8 cellular contexts compared by ENCODE assay signal in genomic region chr1:247007511-247008405, GRCh38. TPM values are rescaled to one million over a fixed set of nuclear protein-coding genes. Genes with fewer than 3 reads are reported as not detected.
DNase-seq lines count a peak whose midpoint lies in the region; ATAC-seq and TF ChIP-seq lines count a peak whose summit lies in the region.

Gene ZNF695 (minus strand): TSS chr1:247008057. CDS start chr1:247007908, 149 bp downstream.

- peak within 1 kb of the TSS; percentile 86 for H3K4me2 ChIP-seq in osteoblast (ENCODE audit: insufficient read depth, low read length)

- peak within 1 kb of the TSS; percentile 83 for H3K4me3 Mint-ChIP-seq in activated naive CD8-positive, alpha-beta T cell treated with anti-CD3 and anti-CD28 coated beads for 36 hours

- 0 to 2% methylated on average over 13 to 41 of the region's 58 CpGs for WGBS in transverse colon (ENCODE audit: low coverage in 1 of 2), 2 donors

- peaks cover 18% of the 10 kb centered on the region for H3K79me2 ChIP-seq in osteoblast (ENCODE audit: insufficient read depth, low read length)

- peaks cover 67% of the 10 kb centered on the region for H3K27me3 Mint-ChIP-seq in activated naive CD8-positive, alpha-beta T cell treated with anti-CD3 and anti-CD28 coated beads for 36 hours

- no peak for TF ChIP-seq RAD21 in Ishikawa (IDR thresholded peaks at IDR 0.05; ENCODE audit: low read depth)

- in situ Hi-C loops in transverse colon (cut with MboI; ENCODE audit: low pct_ligation_motif_present in 1 of 4, low pct_unique_long_range_greater_than_20kb in 1 of 4, low sequenced_read_pairs in 3 of 4), result no loop called here

- no peaks in the 10 kb centered on the region for H3K9me3 ChIP-seq in osteoblast (ENCODE audit: low read depth, low read length)
- peaks cover 5 to 11% of the 10 kb centered on the region in 2 donors for H3K9me3 ChIP-seq in transverse colon

- TF ChIP-seq CTCF in RWPE1 (conservative IDR thresholded peaks at IDR 0.05; ENCODE audit: low read depth) (no peak), osteoblast (IDR thresholded peaks at IDR 0.05; ENCODE audit: extremely low read depth, low read depth, low read length) (no peak), transverse colon (IDR thresholded peaks at IDR 0.05) (peak in 2 of 5 experiments; percentile 13 to 14)

- peak within 1 kb of the TSS; percentile 98 for H2AFZ ChIP-seq in osteoblast (ENCODE audit: low read length)

- peaks cover 4% of the 10 kb centered on the region for H3K4me1 Mint-ChIP-seq in activated naive CD8-positive, alpha-beta T cell treated with anti-CD3 and anti-CD28 coated beads for 36 hours

- H3K27ac ChIP-seq in RWPE1 (peak within 1 kb of the TSS; percentile 72), osteoblast (ENCODE audit: low read depth, low read length) (peak within 1 kb of the TSS; percentile 70), transverse colon (peak within 1 kb of the TSS in 1 of 4 donors; percentile 20)

- CTCF ChIA-PET in RWPE1 (lab: Yijun Ruan, JAX), result interaction anchor here (0.6 to 0.7 kb wide), 4 partner anchors 33 to 192 kb away, joined by 3 to 5 read pairs (median 4); no protein-coding TSS in a partner anchor

- peaks cover 19% of the 10 kb centered on the region for H3K36me3 Mint-ChIP-seq in activated naive CD8-positive, alpha-beta T cell treated with anti-CD3 and anti-CD28 coated beads for 36 hours

- ATAC-seq in GM21619 (IDR thresholded peaks at IDR 0.05; ENCODE audit: unreplicated experiment) (peak; percentile 51), Right ventricle myocardium superior (ENCODE audit: poor library complexity) (peak; percentile 100)

- peak within 1 kb of the TSS; percentile 96 for H3K4me3 ChIP-seq in osteoblast (ENCODE audit: insufficient read depth, low read length)
- H3K4me3 ChIP-seq in transverse colon, result peak within 1 kb of the TSS; percentile 50 to 86 (median 52)

- H3K36me3 ChIP-seq in osteoblast (ENCODE audit: insufficient read depth, low read length) (no peaks in the 10 kb centered on the region), transverse colon (no peaks in the 10 kb centered on the region)

- H3K9me3 Mint-ChIP-seq in activated naive CD8-positive, alpha-beta T cell treated with anti-CD3 and anti-CD28 coated beads for 36 hours, result peaks cover 33% of the 10 kb centered on the region

- no peak for TF ChIP-seq POLR2A in transverse colon (IDR thresholded peaks at IDR 0.05)

- H3K4me1 ChIP-seq in osteoblast (ENCODE audit: insufficient read depth, low read length) (no peaks in the 10 kb centered on the region), transverse colon (peaks cover 0 to 2% (median 0%) of the 10 kb centered on the region in 4 donors)

- H3K27me3 ChIP-seq in osteoblast (ENCODE audit: insufficient read depth, low read length) (no peaks in the 10 kb centered on the region), transverse colon (peaks cover 11% of the 10 kb centered on the region)

- H4K20me1 ChIP-seq in osteoblast (ENCODE audit: insufficient read depth, low read length), result no peaks in the 10 kb centered on the region

- POLR2A ChIA-PET in RWPE1 (lab: Yijun Ruan, JAX; ENCODE audit: low non-redundant PET), result no interaction called here

- TF ChIP-seq EP300 in Ishikawa (IDR thresholded peaks at IDR 0.05; ENCODE audit: borderline replicate concordance), result no peak; the same call in 1 of the 2 replicates
- TF ChIP-seq EP300 in transverse colon (IDR thresholded peaks at IDR 0.05; ENCODE audit: low read depth), result no peak

- intact Hi-C loops in Right ventricle myocardium superior (cut with DNase I), result no loop called here
- intact Hi-C loops in transverse colon (cut with DNase I; ENCODE audit: low total_unique reads), result no loop called here

- peak within 1 kb of the TSS; percentile 60 for H3K27ac Mint-ChIP-seq in activated naive CD8-positive, alpha-beta T cell treated with anti-CD3 and anti-CD28 coated beads for 36 hours

- DNase-seq in Daoy (ENCODE audit: low read depth) (peak; percentile 97), RWPE1 (ENCODE audit: low spot score) (peak; percentile 99), Right ventricle myocardium superior (peak; percentile 90), osteoblast (ENCODE audit: insufficient read length, low spot score, missing footprints) (peak; percentile 99), transverse colon (peak; percentile 90)
- peak; percentile 69 for DNase-seq in activated naive CD8-positive, alpha-beta T cell treated with anti-CD3 and anti-CD28 coated beads for 36 hours

TF ChIP-seq in Ishikawa, 13 proteins besides CTCF, POLR2A, EP300 and RAD21:
- TF ChIP-seq FOXM1 (IDR thresholded peaks at IDR 0.05; ENCODE audit: borderline replicate concordance, low read depth) (no peak), YY1 (IDR thresholded peaks at IDR 0.05; ENCODE audit: low read depth) (peak; percentile 57; the same call in 1 of the 2 replicates), TAF1 (IDR thresholded peaks at IDR 0.05; ENCODE audit: low read depth) (peak; percentile 93), MAX (IDR thresholded peaks at IDR 0.05) (peak; percentile 67), TEAD4 (IDR thresholded peaks at IDR 0.05) (peak; percentile 39)

RNA-seq across cellular contexts. Expression of gene ZNF695, which starts in this region (rescaled TPM):
- total RNA-seq in Daoy (2014; rRNA removed; shearing (Covaris generic)), result 7.3 and 8.6 TPM in 2 replicates
- total RNA-seq in activated naive CD8-positive, alpha-beta T cell treated with anti-CD3 and anti-CD28 coated beads for 36 hours, result under 1 TPM; 0.20 to 0.68 TPM
- not detected for total RNA-seq in Right ventricle myocardium superior
- 0.72 and 1.2 TPM in 2 replicates for total RNA-seq in osteoblast
- 10 to 100 TPM in 1 of 4 donors, under 1 TPM in 2, not detected in 1; 0.16 to 11.7 (median 0.27) TPM for total RNA-seq in transverse colon

Comparison
In these comparisons a context has a peak if more than half of its experiments do, and no peak if none do; other contexts are left out.
1. Peak in DNase-seq in activated naive CD8-positive, alpha-beta T cell treated with anti-CD3 and anti-CD28 coated beads for 36 hours; RNA of the gene not detected or under 1 TPM.
2. Peak in DNase-seq and ATAC-seq in Right ventricle myocardium superior; RNA of the gene not detected or under 1 TPM.